8 cellular contexts compared by ENCODE assay signal in the genomic region with DNA sequence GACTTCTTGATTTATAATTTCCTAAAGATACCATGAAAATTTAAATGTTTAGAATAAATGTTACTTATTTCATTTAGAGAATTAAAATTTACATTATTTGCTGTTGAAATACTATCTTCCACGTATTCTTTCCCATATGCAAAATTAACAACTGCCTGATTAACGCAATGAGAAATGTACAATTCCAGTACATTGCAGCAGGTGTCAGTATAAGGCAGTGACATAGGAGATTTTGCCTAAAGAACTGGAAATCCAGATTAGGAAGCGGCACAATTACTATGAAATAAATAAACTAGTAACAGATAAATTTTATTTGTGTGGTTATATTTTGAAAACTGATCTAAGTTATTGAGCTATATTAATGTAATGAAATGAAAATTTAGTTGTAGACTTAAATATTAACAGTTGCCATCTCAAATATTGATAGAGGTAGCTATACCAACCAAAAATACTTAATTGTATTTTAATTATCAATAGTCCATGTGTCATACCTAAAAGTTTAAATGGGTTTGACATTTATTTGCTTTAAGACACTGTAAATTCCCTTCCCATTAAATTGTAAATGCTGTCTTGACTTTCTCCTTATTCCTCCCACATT.
A peak's percentile ranks its signal among the peaks of the same experiment; 100 is the strongest.
DNase-seq lines count a peak whose midpoint lies in the region; ATAC-seq, FAIRE-seq and TF ChIP-seq lines count a peak whose summit lies in the region.

No MANE protein-coding gene starts in this region.

- WGBS in A549 (ENCODE audit: missing lambda C conversion rate): 12% methylated on average over 3 of the region's 3 CpGs

- CTCF ChIA-PET in A549 (lab: Yijun Ruan, JAX): interaction anchor here (0.6 to 2.1 kb wide), 11 partner anchors 11 to 1052 kb away, joined by 3 to 4 read pairs (median 3); no protein-coding TSS in a partner anchor

- DNase-seq in A549 (ENCODE audit: low read depth in 1 of 2, low spot score in 1 of 2) (peak; percentile 1 to 36), NCI-H2227 treated with DMSO at 0.1 percent for 48 hours (lab: John Stamatoyannopoulos, UW) (peak; percentile 51), astrocyte of the cerebellum (ENCODE audit: low read depth) (peak; percentile 40), kidney tubule cell (ENCODE audit: low spot score) (peak; percentile 41)

- POLR2A ChIA-PET in A549 (lab: Yijun Ruan, JAX): no interaction called here

- no peak overlapping the region for H3K27ac ChIP-seq in A549

- TF ChIP-seq CTCF in A549 (IDR thresholded peaks at IDR 0.05) (peak; percentile 76), GM12875 (IDR thresholded peaks at IDR 0.05; ENCODE audit: borderline replicate concordance, insufficient read depth, low read depth, low read length) (peak; percentile 31; the same call in 1 of the 2 replicates), astrocyte of the cerebellum (IDR thresholded peaks at IDR 0.05; ENCODE audit: low read depth, low read length, missing control alignments) (peak; percentile 62)

- no peak for FAIRE-seq in A549 (lab: Jason Lieb, UNC)

- no peak overlapping the region for H3K4me2 ChIP-seq in A549

- ATAC-seq in A549: no peak
- no peak for ATAC-seq in HG02623 (IDR thresholded peaks at IDR 0.05; ENCODE audit: unreplicated experiment)
- ATAC-seq in esophagus mucosa: no peak
- no peak for ATAC-seq in HG02763 (IDR thresholded peaks at IDR 0.05; ENCODE audit: unreplicated experiment)

- in situ Hi-C loops in astrocyte of the cerebellum (cut with HindIII; ENCODE audit: low sequenced_read_pairs): no loop called here

- TF ChIP-seq EP300 in A549 (IDR thresholded peaks at IDR 0.05): no peak

- no peaks in the 10 kb centered on the region for H3K9me3 ChIP-seq in A549

- TF ChIP-seq POLR2A in A549 (IDR thresholded peaks at IDR 0.05; ENCODE audit: low read length): no peak

- H3K4me3 ChIP-seq in A549 (no peak overlapping the region), GM12875 (ENCODE audit: low read depth, low read length) (no peak overlapping the region), astrocyte of the cerebellum (ENCODE audit: low read depth, low read length) (no peak overlapping the region)

- peak; percentile 88 for TF ChIP-seq RAD21 in A549 (conservative IDR thresholded peaks at IDR 0.05 in 1 of 2, IDR thresholded peaks at IDR 0.05 in 1 of 2)

- H3K4me1 ChIP-seq in A549: 0 out of 3 replicates have a peak, but pooled peaks cover 7% of the 10 kb centered on the region

TF ChIP-seq in A549, 52 proteins besides CTCF, POLR2A, EP300 and RAD21:
- TF ChIP-seq NPAS2 (CRISPR knock-in tag; IDR thresholded peaks at IDR 0.05; ENCODE audit: borderline replicate concordance) (no peak), RFX5 (IDR thresholded peaks at IDR 0.05) (no peak), SMC3 (IDR thresholded peaks at IDR 0.05) (peak; percentile 86)
- TF ChIP-seq, protein P1, sequence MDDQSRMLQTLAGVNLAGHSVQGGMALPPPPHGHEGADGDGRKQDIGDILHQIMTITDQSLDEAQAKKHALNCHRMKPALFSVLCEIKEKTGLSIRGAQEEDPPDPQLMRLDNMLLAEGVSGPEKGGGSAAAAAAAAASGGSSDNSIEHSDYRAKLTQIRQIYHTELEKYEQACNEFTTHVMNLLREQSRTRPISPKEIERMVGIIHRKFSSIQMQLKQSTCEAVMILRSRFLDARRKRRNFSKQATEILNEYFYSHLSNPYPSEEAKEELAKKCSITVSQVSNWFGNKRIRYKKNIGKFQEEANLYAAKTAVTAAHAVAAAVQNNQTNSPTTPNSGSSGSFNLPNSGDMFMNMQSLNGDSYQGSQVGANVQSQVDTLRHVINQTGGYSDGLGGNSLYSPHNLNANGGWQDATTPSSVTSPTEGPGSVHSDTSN (IDR thresholded peaks at IDR 0.05): no peak
- TF ChIP-seq, protein P2, sequence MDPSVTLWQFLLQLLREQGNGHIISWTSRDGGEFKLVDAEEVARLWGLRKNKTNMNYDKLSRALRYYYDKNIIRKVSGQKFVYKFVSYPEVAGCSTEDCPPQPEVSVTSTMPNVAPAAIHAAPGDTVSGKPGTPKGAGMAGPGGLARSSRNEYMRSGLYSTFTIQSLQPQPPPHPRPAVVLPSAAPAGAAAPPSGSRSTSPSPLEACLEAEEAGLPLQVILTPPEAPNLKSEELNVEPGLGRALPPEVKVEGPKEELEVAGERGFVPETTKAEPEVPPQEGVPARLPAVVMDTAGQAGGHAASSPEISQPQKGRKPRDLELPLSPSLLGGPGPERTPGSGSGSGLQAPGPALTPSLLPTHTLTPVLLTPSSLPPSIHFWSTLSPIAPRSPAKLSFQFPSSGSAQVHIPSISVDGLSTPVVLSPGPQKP (IDR thresholded peaks at IDR 0.05; ENCODE audit: low read depth, low read length): no peak
- TF ChIP-seq, protein P3, sequence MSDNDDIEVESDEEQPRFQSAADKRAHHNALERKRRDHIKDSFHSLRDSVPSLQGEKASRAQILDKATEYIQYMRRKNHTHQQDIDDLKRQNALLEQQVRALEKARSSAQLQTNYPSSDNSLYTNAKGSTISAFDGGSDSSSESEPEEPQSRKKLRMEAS (IDR thresholded peaks at IDR 0.05): no peak
